Comparison of ENCODE assay signal across 21 cellular contexts in genomic region chr10:10131984-10132383, GRCh38.
"Had no signal": no experiment of that assay in that cellular context is flagged by ENCODE, and none has a peak within 500 bp of the region (broad histone marks: within the 10 kb centered on the region; RNA-seq: fewer than 3 reads in every experiment).

No MANE protein-coding gene starts in this region.

- H3K4me1 ChIP-seq: body of pancreas, foreskin keratinocyte, thyroid gland had no signal

- H3K9me3 ChIP-seq: body of pancreas, thyroid gland had no signal

- DNase-seq: activated CD4-positive, alpha-beta T cell treated with anti-CD3 and anti-CD28 coated beads for 1 hour; activated CD4-positive, alpha-beta T cell treated with anti-CD3 and anti-CD28 coated beads, Interleukin-2, amount 50 U/mL, for 1 hour; activated CD8-positive, alpha-beta T cell treated with anti-CD3 and anti-CD28 coated beads, Interleukin-2, amount 10 ng/mL, durations not matched to agents 7 days and 5 days; activated gamma-delta T cell; activated naive CD4-positive, alpha-beta T cell treated with anti-CD3 and anti-CD28 coated beads, Interleukin-2, amount 50 U/mL, for 16 hours; activated naive CD8-positive, alpha-beta T cell treated with anti-CD3 and anti-CD28 coated beads, Interleukin-2, amount 50 U/mL, for 24 hours; body of pancreas; effector memory CD8-positive, alpha-beta T cell; foreskin keratinocyte; hippocampal formation; left ventricle myocardium superior; mammary epithelial cell; nephron progenitor cell; nucleus accumbens; stimulated activated CD4-positive, alpha-beta T cell treated with anti-CD3 and anti-CD28 coated beads, Interleukin-2, amount 100 ng/mL, for 48 hours; stimulated activated CD8-positive, alpha-beta memory T cell treated with anti-CD3 and anti-CD28 coated beads, Interleukin-4, amount 100 ng/mL, for 48 hours; stimulated activated naive CD4-positive, alpha-beta T cell; T-cell; thyroid gland had no signal

- H3K36me3 ChIP-seq: thyroid gland had no signal

- ATAC-seq: activated CD8-positive, alpha-beta T cell treated with anti-CD3 and anti-CD28 coated beads, Interleukin-2, amount 10 ng/mL, durations not matched to agents 7 days and 5 days; activated naive CD8-positive, alpha-beta T cell treated with anti-CD3 and anti-CD28 coated beads, Interleukin-2, amount 50 U/mL, for 24 hours; body of pancreas; effector memory CD8-positive, alpha-beta T cell; esophagus mucosa; foreskin keratinocyte; left ventricle myocardium superior; sciatic nerve; T-cell had no signal

- H3K27ac ChIP-seq: body of pancreas, foreskin keratinocyte, thyroid gland had no signal

- H3K27me3 ChIP-seq: body of pancreas, foreskin keratinocyte, thyroid gland had no signal

- H3K4me3 ChIP-seq: body of pancreas, thyroid gland had no signal
